In the genomic region with DNA sequence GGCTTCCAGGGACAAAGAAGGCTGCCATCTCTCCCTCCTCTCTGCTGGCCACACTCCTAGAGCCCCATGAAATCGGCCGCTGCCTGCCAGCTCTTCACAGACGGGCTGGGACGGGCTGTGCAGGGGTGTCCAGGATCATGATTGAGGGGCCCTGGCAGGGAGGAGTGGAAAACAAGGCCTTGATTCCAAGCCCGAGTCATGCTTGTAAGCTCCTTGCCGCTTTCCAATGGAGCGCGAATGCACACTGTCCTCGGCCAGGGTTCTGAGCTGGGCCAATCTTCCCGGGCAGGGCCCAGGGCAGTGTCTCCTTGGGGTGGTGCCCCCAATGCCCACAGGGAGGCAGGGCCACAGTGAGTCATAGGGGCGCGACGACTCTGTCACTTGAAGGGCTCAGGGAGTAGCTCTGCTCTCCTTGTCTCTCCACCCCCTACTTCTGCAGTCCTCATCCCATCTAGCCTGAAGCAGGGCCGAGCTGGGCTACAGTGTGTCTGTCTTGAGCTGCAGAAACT, we compare ENCODE assay signal across 1 cellular context.
TF ChIP-seq lines count a peak whose summit lies in the region.

No MANE protein-coding gene starts in this region.

TF ChIP-seq in GM23338, 12 proteins besides CTCF, POLR2A, EP300 and RAD21 (continued from another document):
- TF ChIP-seq, protein P1, sequence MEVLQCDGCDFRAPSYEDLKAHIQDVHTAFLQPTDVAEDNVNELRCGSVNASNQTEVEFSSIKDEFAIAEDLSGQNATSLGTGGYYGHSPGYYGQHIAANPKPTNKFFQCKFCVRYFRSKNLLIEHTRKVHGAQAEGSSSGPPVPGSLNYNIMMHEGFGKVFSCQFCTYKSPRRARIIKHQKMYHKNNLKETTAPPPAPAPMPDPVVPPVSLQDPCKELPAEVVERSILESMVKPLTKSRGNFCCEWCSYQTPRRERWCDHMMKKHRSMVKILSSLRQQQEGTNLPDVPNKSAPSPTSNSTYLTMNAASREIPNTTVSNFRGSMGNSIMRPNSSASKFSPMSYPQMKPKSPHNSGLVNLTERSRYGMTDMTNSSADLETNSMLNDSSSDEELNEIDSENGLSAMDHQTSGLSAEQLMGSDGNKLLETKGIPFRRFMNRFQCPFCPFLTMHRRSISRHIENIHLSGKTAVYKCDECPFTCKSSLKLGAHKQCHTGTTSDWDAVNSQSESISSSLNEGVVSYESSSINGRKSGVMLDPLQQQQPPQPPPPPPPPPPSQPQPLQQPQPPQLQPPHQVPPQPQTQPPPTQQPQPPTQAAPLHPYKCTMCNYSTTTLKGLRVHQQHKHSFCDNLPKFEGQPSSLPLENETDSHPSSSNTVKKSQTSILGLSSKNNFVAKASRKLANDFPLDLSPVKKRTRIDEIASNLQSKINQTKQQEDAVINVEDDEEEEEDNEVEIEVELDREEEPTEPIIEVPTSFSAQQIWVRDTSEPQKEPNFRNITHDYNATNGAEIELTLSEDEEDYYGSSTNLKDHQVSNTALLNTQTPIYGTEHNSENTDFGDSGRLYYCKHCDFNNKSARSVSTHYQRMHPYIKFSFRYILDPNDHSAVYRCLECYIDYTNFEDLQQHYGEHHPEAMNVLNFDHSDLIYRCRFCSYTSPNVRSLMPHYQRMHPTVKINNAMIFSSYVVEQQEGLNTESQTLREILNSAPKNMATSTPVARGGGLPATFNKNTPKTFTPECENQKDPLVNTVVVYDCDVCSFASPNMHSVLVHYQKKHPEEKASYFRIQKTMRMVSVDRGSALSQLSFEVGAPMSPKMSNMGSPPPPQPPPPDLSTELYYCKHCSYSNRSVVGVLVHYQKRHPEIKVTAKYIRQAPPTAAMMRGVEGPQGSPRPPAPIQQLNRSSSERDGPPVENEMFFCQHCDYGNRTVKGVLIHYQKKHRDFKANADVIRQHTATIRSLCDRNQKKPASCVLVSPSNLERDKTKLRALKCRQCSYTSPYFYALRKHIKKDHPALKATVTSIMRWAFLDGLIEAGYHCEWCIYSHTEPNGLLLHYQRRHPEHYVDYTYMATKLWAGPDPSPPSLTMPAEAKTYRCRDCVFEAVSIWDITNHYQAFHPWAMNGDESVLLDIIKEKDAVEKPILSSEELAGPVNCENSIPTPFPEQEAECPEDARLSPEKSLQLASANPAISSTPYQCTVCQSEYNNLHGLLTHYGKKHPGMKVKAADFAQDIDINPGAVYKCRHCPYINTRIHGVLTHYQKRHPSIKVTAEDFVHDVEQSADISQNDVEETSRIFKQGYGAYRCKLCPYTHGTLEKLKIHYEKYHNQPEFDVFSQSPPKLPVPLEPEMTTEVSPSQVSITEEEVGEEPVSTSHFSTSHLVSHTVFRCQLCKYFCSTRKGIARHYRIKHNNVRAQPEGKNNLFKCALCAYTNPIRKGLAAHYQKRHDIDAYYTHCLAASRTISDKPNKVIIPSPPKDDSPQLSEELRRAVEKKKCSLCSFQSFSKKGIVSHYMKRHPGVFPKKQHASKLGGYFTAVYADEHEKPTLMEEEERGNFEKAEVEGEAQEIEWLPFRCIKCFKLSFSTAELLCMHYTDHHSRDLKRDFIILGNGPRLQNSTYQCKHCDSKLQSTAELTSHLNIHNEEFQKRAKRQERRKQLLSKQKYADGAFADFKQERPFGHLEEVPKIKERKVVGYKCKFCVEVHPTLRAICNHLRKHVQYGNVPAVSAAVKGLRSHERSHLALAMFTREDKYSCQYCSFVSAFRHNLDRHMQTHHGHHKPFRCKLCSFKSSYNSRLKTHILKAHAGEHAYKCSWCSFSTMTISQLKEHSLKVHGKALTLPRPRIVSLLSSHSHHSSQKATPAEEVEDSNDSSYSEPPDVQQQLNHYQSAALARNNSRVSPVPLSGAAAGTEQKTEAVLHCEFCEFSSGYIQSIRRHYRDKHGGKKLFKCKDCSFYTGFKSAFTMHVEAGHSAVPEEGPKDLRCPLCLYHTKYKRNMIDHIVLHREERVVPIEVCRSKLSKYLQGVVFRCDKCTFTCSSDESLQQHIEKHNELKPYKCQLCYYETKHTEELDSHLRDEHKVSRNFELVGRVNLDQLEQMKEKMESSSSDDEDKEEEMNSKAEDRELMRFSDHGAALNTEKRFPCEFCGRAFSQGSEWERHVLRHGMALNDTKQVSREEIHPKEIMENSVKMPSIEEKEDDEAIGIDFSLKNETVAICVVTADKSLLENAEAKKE (CRISPR knock-in tag; IDR thresholded peaks at IDR 0.05): no peak
